Comparison of ENCODE assay signal across 1 cellular context in the genomic region with DNA sequence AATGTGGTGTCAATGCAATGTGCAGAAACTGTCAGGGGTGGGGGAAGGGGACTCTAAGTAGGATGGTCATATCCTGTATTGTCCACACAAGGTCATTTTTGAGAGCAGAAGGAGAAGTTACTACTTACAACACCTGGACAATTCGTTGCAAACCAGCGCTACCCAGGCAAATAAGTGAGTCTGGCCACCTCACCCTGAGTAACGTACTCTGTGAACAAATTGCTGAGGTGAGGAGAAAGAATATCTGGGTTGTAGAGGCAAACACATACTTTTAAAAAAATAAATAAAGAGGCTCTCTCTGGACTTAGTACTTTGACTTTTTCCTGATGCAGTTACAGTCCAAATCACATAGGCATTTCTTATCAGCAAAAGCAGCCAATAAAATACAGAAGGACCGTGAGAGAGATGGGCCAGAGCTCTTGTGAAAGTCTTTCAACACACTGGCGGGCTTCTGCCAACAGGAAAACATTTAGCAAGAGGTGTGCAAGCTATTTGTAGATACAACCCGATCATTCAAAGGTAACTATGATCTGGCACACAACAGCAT.
TF ChIP-seq lines count a peak whose summit lies in the region.

No MANE protein-coding gene starts in this region.

TF ChIP-seq in IMR-90, 13 proteins besides CTCF, POLR2A, EP300 and RAD21 (continued from another document):
- TF ChIP-seq, protein P1, sequence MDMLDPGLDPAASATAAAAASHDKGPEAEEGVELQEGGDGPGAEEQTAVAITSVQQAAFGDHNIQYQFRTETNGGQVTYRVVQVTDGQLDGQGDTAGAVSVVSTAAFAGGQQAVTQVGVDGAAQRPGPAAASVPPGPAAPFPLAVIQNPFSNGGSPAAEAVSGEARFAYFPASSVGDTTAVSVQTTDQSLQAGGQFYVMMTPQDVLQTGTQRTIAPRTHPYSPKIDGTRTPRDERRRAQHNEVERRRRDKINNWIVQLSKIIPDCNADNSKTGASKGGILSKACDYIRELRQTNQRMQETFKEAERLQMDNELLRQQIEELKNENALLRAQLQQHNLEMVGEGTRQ (IDR thresholded peaks at IDR 0.05; ENCODE audit: low read depth, low read length), result no peak
- TF ChIP-seq, protein P2, sequence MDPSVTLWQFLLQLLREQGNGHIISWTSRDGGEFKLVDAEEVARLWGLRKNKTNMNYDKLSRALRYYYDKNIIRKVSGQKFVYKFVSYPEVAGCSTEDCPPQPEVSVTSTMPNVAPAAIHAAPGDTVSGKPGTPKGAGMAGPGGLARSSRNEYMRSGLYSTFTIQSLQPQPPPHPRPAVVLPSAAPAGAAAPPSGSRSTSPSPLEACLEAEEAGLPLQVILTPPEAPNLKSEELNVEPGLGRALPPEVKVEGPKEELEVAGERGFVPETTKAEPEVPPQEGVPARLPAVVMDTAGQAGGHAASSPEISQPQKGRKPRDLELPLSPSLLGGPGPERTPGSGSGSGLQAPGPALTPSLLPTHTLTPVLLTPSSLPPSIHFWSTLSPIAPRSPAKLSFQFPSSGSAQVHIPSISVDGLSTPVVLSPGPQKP (IDR thresholded peaks at IDR 0.05; ENCODE audit: borderline replicate concordance, low read depth, low read length), result no peak
- no peak for TF ChIP-seq CHD1 (IDR thresholded peaks at IDR 0.05; ENCODE audit: low read depth, low read length)
- no peak for TF ChIP-seq BHLHE40 (IDR thresholded peaks at IDR 0.05; ENCODE audit: low read depth, low read length)
- no peak for TF ChIP-seq FOS (IDR thresholded peaks at IDR 0.05; ENCODE audit: low read depth, low read length)
- TF ChIP-seq NFE2L2 (IDR thresholded peaks at IDR 0.05; ENCODE audit: low read depth, low read length), result no peak
- no peak for TF ChIP-seq SMC3 (IDR thresholded peaks at IDR 0.05; ENCODE audit: low read depth, low read length)
- TF ChIP-seq RFX5 (IDR thresholded peaks at IDR 0.05; ENCODE audit: low read depth, low read length), result no peak
- no peak for TF ChIP-seq RCOR1 (IDR thresholded peaks at IDR 0.05; ENCODE audit: insufficient replicate concordance, low read length)
- no peak for TF ChIP-seq MXI1 (IDR thresholded peaks at IDR 0.05; ENCODE audit: borderline replicate concordance, low read depth, low read length)
- TF ChIP-seq CEBPB (IDR thresholded peaks at IDR 0.05; ENCODE audit: low read depth, low read length), result no peak
